In the genomic region with DNA sequence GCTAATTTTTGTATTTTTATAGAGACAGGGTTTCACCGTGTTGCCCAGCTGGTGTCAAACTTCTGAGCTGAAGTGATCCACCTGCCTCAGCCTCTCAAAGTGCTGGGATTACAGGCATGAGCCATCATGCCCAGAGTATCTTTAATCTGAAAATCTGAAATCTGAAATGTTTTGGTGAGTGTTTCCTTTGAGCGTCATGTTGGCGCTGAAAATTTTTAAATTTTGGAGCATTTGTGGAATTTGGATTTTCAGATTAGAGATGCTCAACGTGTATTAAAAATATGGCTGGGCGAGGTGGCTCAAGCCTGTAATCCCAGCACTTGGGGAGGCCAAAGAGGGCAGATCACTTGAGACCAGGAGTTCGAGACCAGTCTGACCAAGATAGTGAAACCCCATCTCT, we compare ENCODE assay signal across 22 cellular contexts.
"Had no signal": no experiment of that assay in that cellular context is flagged by ENCODE, and none has a peak within 500 bp of the region (broad histone marks: within the 10 kb centered on the region; RNA-seq: fewer than 3 reads in every experiment).

No MANE protein-coding gene starts in this region.

- DNase-seq: colonic mucosa; cortex of kidney; dermis blood vessel endothelial cell; dorsolateral prefrontal cortex; effector CD4-positive, alpha-beta T cell; effector CD8-positive, alpha-beta T cell; effector memory CD4-positive, alpha-beta T cell; effector memory CD8-positive, alpha-beta T cell; endodermal cell; erythroblast; esophagus squamous epithelium; foreskin fibroblast; foreskin keratinocyte; foreskin melanocyte; gastrocnemius medialis; glutamatergic neuron; heart left ventricle; heart right ventricle had no signal

- H3K4me1 ChIP-seq: colonic mucosa, foreskin keratinocyte, gastrocnemius medialis, heart right ventricle had no signal

- H3K36me3 ChIP-seq: colonic mucosa, esophagus muscularis mucosa, esophagus squamous epithelium, gastrocnemius medialis, gastroesophageal sphincter, heart left ventricle, heart right ventricle had no signal

- H3K27me3 ChIP-seq: colonic mucosa had no signal

- H3K4me3 ChIP-seq: colonic mucosa, coronary artery, dorsolateral prefrontal cortex, esophagus muscularis mucosa, esophagus squamous epithelium, gastrocnemius medialis, gastroesophageal sphincter, heart left ventricle, heart right ventricle had no signal

- H3K9me3 ChIP-seq: colonic mucosa, esophagus muscularis mucosa, esophagus squamous epithelium, gastrocnemius medialis, gastroesophageal sphincter, heart left ventricle, heart right ventricle had no signal

- H3K27ac ChIP-seq: colonic mucosa, coronary artery, dorsolateral prefrontal cortex, epithelial cell of prostate, esophagus muscularis mucosa, esophagus squamous epithelium, foreskin keratinocyte, gastrocnemius medialis, gastroesophageal sphincter, heart left ventricle, heart right ventricle had no signal
